ENCODE assay signal across 28 cellular contexts in genomic region chr1:165303415-165303814, GRCh38. TPM values are rescaled to one million over a fixed set of nuclear protein-coding genes. Genes with fewer than 3 reads are reported as not detected.
"Had no signal": no experiment of that assay in that cellular context is flagged by ENCODE, and none has a peak within 500 bp of the region (broad histone marks: within the 10 kb centered on the region; RNA-seq: fewer than 3 reads in every experiment).

No MANE protein-coding gene starts in this region.

- H3K27ac ChIP-seq: lower lobe of right lung, right lobe of liver, skin epidermis, testis, transverse colon, WERI-Rb-1 had no signal

- H3K4me1 ChIP-seq: lower lobe of right lung, right lobe of liver, testis, transverse colon had no signal

- H3K4me3 Mint-ChIP-seq: activated CD4-positive, alpha-beta memory T cell treated with anti-CD3 and anti-CD28 coated beads, Interleukin-2, amount 10 ng/mL, durations not matched to agents 7 days and 5 days; activated CD4-positive, alpha-beta T cell treated with anti-CD3 and anti-CD28 coated beads, Interleukin-2, amount 10 ng/mL, durations not matched to agents 7 days and 5 days; activated T-cell treated with anti-CD3 and anti-CD28 coated beads, Interleukin-2, amount 50 U/mL, for 4 hours; activated T-helper 17 cell treated with anti-CD3 and anti-CD28 coated beads, Interleukin-2, amount 50 U/mL, for 72 hours; central memory CD8-positive, alpha-beta T cell; dendritic cell treated with granulocyte-macrophage colony-stimulating factor and Interleukin-4, amounts not matched to agents 40 ng/mL and 50 ng/mL, for 4 days; endodermal cell; natural killer cell had no signal

- H3K4me1 Mint-ChIP-seq: activated CD4-positive, alpha-beta memory T cell treated with anti-CD3 and anti-CD28 coated beads, Interleukin-2, amount 10 ng/mL, durations not matched to agents 7 days and 5 days; activated CD4-positive, alpha-beta T cell treated with anti-CD3 and anti-CD28 coated beads, Interleukin-2, amount 10 ng/mL, durations not matched to agents 7 days and 5 days; activated T-helper 17 cell treated with anti-CD3 and anti-CD28 coated beads, Interleukin-2, amount 50 U/mL, for 72 hours; central memory CD8-positive, alpha-beta T cell; natural killer cell had no signal

- H3K36me3 Mint-ChIP-seq: natural killer cell had no signal

- FAIRE-seq: kidney had no signal

- H3K27me3 ChIP-seq: right lobe of liver, testis had no signal

- DNase-seq: activated CD4-positive, alpha-beta memory T cell treated with anti-CD3 and anti-CD28 coated beads, Interleukin-2, amount 10 ng/mL, durations not matched to agents 7 days and 5 days; activated CD4-positive, alpha-beta T cell treated with anti-CD3 and anti-CD28 coated beads, Interleukin-2, amount 10 ng/mL, durations not matched to agents 7 days and 5 days; activated CD4-positive, CD25-positive, alpha-beta regulatory T cell treated with anti-CD3 and anti-CD28 coated beads, Interleukin-2, amount 50 U/mL, for 72 hours; activated gamma-delta T cell treated with Interleukin-2 at 50 U/mL for 16 hours; activated naive CD4-positive, alpha-beta T cell treated with anti-CD3 and anti-CD28 coated beads, Interleukin-2, amount 50 U/mL, for 16 hours; activated T-cell treated with anti-CD3 and anti-CD28 coated beads, Interleukin-2, amount 50 U/mL, for 4 hours; amygdala; endodermal cell; foreskin melanocyte; kidney; lower lobe of right lung; mesenchymal stem cell; natural killer cell; right lobe of liver; stimulated activated CD4-positive, alpha-beta T cell treated with anti-CD3 and anti-CD28 coated beads, Interleukin-12 subunit alpha, Interleukin-12 subunit beta, amount 100 ng/mL, for 4 hours; stimulated activated CD4-positive, alpha-beta T cell treated with anti-CD3 and anti-CD28 coated beads, Interleukin-4, amount 100 ng/mL, for 1 hour; stimulated activated naive CD8-positive, alpha-beta T cell treated with anti-CD3 and anti-CD28 coated beads, Interleukin-15, Interleukin-2, amounts not matched to agents 100 U/mL and 50 U/mL, for 24 hours; T-helper 9 cell; testis; transverse colon; WERI-Rb-1 had no signal

- H3K36me3 ChIP-seq: lower lobe of right lung, right lobe of liver, transverse colon, WERI-Rb-1 had no signal

- H3K9me3 Mint-ChIP-seq: activated CD4-positive, alpha-beta memory T cell treated with anti-CD3 and anti-CD28 coated beads, Interleukin-2, amount 10 ng/mL, durations not matched to agents 7 days and 5 days; activated CD4-positive, alpha-beta T cell treated with anti-CD3 and anti-CD28 coated beads, Interleukin-2, amount 10 ng/mL, durations not matched to agents 7 days and 5 days; activated T-cell treated with anti-CD3 and anti-CD28 coated beads, Interleukin-2, amount 50 U/mL, for 4 hours; activated T-helper 17 cell treated with anti-CD3 and anti-CD28 coated beads, Interleukin-2, amount 50 U/mL, for 72 hours; central memory CD8-positive, alpha-beta T cell; dendritic cell treated with granulocyte-macrophage colony-stimulating factor and Interleukin-4, amounts not matched to agents 40 ng/mL and 50 ng/mL, for 4 days; endodermal cell; natural killer cell had no signal

- H3K9me3 ChIP-seq: lower lobe of right lung, right lobe of liver, testis, transverse colon had no signal

- H3K27ac Mint-ChIP-seq: activated CD4-positive, alpha-beta memory T cell treated with anti-CD3 and anti-CD28 coated beads, Interleukin-2, amount 10 ng/mL, durations not matched to agents 7 days and 5 days; activated CD4-positive, alpha-beta T cell treated with anti-CD3 and anti-CD28 coated beads, Interleukin-2, amount 10 ng/mL, durations not matched to agents 7 days and 5 days; activated T-helper 17 cell treated with anti-CD3 and anti-CD28 coated beads, Interleukin-2, amount 50 U/mL, for 72 hours; dendritic cell treated with granulocyte-macrophage colony-stimulating factor and Interleukin-4, amounts not matched to agents 40 ng/mL and 50 ng/mL, for 4 days; endodermal cell; natural killer cell had no signal

- H3K4me3 ChIP-seq: lower lobe of right lung, right lobe of liver, skin epidermis, testis, transverse colon had no signal

RNA-seq across cellular contexts. Expression of gene LMX1A, which starts 53.1 kb away (rescaled TPM):
- total RNA-seq: activated CD4-positive, alpha-beta memory T cell treated with anti-CD3 and anti-CD28 coated beads, Interleukin-2, amount 10 ng/mL, durations not matched to agents 7 days and 5 days; activated CD4-positive, alpha-beta T cell treated with anti-CD3 and anti-CD28 coated beads, Interleukin-2, amount 10 ng/mL, durations not matched to agents 7 days and 5 days; activated T-cell treated with anti-CD3 and anti-CD28 coated beads, Interleukin-2, amount 50 U/mL, for 4 hours; activated T-helper 17 cell treated with anti-CD3 and anti-CD28 coated beads, Interleukin-2, amount 50 U/mL, for 72 hours; glomerular endothelial cell; kidney; mononuclear cell; natural killer cell; T-helper 1 cell treated with Interleukin-12 subunit alpha and Interleukin-12 subunit beta and Interleukin-4 antibody, amounts not matched to agents 30 ng/mL and 1 ng/mL, for 36 hours had no signal
